2 cellular contexts compared by ENCODE assay signal in the genomic region with DNA sequence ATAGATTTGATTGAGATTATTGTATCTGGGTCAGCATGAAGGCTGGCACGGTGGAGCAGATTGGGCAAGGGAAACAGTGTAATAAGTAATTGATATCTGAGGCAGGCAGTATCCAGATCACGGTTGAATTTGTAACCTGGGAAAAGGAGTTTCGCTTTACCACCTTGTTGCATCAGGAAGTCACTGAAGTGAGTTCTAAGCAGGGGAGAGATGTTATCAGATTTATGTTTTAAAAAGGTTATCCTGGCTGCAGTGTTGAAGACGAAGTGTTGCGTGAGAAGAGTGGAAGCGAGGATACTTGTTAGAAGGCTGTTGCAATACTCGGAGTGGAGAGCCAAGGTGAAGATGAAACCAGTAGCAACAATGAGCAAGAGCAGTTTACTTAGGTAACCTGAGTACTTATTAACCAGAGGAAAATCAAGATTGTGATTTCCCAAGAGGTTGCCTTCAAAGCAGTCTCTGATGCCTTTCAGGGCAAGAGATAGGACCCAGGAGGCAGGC.
TF ChIP-seq lines count a peak whose summit lies in the region.

No MANE protein-coding gene starts in this region.

TF ChIP-seq in H1, 55 proteins besides CTCF, POLR2A, EP300 and RAD21:
- TF ChIP-seq HDAC2 (IDR thresholded peaks at IDR 0.05; ENCODE audit: borderline replicate concordance in 1 of 2, low read depth in 2 of 2, low read length in 2 of 2): no peak
- no peak for TF ChIP-seq NRF1 (IDR thresholded peaks at IDR 0.05; ENCODE audit: low read depth, low read length)
- no peak for TF ChIP-seq KDM4A (IDR thresholded peaks at IDR 0.05; ENCODE audit: low read depth, low read length, severe bottlenecking)
- no peak for TF ChIP-seq TAF7 (optimal IDR thresholded peaks at IDR 0.05; ENCODE audit: borderline replicate concordance, low read depth, low read length)
- no peak for TF ChIP-seq SIX5 (IDR thresholded peaks at IDR 0.05; ENCODE audit: low read depth, low read length)
- no peak for TF ChIP-seq SRF (IDR thresholded peaks at IDR 0.05; ENCODE audit: low read depth, low read length)
- no peak for TF ChIP-seq TAF1 (IDR thresholded peaks at IDR 0.05; ENCODE audit: low read depth, low read length)
- no peak for TF ChIP-seq TEAD4 (IDR thresholded peaks at IDR 0.05; ENCODE audit: low read depth, low read length)
- TF ChIP-seq CHD2 (IDR thresholded peaks at IDR 0.05; ENCODE audit: low read length): no peak
- TF ChIP-seq, protein P1, sequence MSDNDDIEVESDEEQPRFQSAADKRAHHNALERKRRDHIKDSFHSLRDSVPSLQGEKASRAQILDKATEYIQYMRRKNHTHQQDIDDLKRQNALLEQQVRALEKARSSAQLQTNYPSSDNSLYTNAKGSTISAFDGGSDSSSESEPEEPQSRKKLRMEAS (IDR thresholded peaks at IDR 0.05): no peak
- TF ChIP-seq HDAC6 (IDR thresholded peaks at IDR 0.05; ENCODE audit: low read depth, low read length): no peak
- TF ChIP-seq SUZ12 (IDR thresholded peaks at IDR 0.05; ENCODE audit: low read length): no peak
- no peak for TF ChIP-seq FOSL1 (IDR thresholded peaks at IDR 0.05; ENCODE audit: insufficient read depth, low read depth, low read length)
- TF ChIP-seq, protein P2, sequence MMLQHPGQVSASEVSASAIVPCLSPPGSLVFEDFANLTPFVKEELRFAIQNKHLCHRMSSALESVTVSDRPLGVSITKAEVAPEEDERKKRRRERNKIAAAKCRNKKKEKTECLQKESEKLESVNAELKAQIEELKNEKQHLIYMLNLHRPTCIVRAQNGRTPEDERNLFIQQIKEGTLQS (IDR thresholded peaks at IDR 0.05; ENCODE audit: insufficient read depth, low read depth, low read length): no peak
- TF ChIP-seq JUN (IDR thresholded peaks at IDR 0.05; ENCODE audit: low read depth, low read length): no peak
- TF ChIP-seq SP4 (IDR thresholded peaks at IDR 0.05; ENCODE audit: low read length): no peak
- no peak for TF ChIP-seq GABPA (IDR thresholded peaks at IDR 0.05; ENCODE audit: borderline replicate concordance, insufficient read depth, low read length)
- no peak for TF ChIP-seq SIN3A (conservative IDR thresholded peaks at IDR 0.05 in 1 of 2, IDR thresholded peaks at IDR 0.05 in 1 of 2; ENCODE audit: low read depth in 1 of 2, low read length in 2 of 2)
- TF ChIP-seq BRCA1 (IDR thresholded peaks at IDR 0.05; ENCODE audit: low read depth, low read length): no peak
- TF ChIP-seq CREB1 (IDR thresholded peaks at IDR 0.05): no peak
TF ChIP-seq in H1: peak in this region for 0.

TF ChIP-seq in liver, 16 proteins besides CTCF, POLR2A, EP300 and RAD21:
- TF ChIP-seq SP1 (IDR thresholded peaks at IDR 0.05): peak; percentile 88
- peak in 1 of 2 donors; percentile 13 for TF ChIP-seq EGR1 (IDR thresholded peaks at IDR 0.05; ENCODE audit: low read depth in 2 of 2)
- peak; percentile 42 for TF ChIP-seq TAF1 (conservative IDR thresholded peaks at IDR 0.05)
- TF ChIP-seq HNF4A (conservative IDR thresholded peaks at IDR 0.05): peak; percentile 71 to 85
- TF ChIP-seq YY1 (IDR thresholded peaks at IDR 0.05): peak; percentile 25
- TF ChIP-seq JUND (IDR thresholded peaks at IDR 0.05): peak; percentile 80 to 87
- peak; percentile 63 for TF ChIP-seq FOXA2 (IDR thresholded peaks at IDR 0.05)
- TF ChIP-seq NR2F2 (IDR thresholded peaks at IDR 0.05): no peak
- TF ChIP-seq, protein P2 (IDR thresholded peaks at IDR 0.05): peak; percentile 78
- TF ChIP-seq, protein P1 (IDR thresholded peaks at IDR 0.05): peak; percentile 81
- peak; percentile 15 for TF ChIP-seq HNF4G (IDR thresholded peaks at IDR 0.05)
- peak; percentile 55 for TF ChIP-seq FOXA1 (IDR thresholded peaks at IDR 0.05)
- TF ChIP-seq, protein P3, sequence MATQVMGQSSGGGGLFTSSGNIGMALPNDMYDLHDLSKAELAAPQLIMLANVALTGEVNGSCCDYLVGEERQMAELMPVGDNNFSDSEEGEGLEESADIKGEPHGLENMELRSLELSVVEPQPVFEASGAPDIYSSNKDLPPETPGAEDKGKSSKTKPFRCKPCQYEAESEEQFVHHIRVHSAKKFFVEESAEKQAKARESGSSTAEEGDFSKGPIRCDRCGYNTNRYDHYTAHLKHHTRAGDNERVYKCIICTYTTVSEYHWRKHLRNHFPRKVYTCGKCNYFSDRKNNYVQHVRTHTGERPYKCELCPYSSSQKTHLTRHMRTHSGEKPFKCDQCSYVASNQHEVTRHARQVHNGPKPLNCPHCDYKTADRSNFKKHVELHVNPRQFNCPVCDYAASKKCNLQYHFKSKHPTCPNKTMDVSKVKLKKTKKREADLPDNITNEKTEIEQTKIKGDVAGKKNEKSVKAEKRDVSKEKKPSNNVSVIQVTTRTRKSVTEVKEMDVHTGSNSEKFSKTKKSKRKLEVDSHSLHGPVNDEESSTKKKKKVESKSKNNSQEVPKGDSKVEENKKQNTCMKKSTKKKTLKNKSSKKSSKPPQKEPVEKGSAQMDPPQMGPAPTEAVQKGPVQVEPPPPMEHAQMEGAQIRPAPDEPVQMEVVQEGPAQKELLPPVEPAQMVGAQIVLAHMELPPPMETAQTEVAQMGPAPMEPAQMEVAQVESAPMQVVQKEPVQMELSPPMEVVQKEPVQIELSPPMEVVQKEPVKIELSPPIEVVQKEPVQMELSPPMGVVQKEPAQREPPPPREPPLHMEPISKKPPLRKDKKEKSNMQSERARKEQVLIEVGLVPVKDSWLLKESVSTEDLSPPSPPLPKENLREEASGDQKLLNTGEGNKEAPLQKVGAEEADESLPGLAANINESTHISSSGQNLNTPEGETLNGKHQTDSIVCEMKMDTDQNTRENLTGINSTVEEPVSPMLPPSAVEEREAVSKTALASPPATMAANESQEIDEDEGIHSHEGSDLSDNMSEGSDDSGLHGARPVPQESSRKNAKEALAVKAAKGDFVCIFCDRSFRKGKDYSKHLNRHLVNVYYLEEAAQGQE (IDR thresholded peaks at IDR 0.05): peak; percentile 45
- TF ChIP-seq RXRA (IDR thresholded peaks at IDR 0.05): peak; percentile 76 to 82
- TF ChIP-seq GABPA (IDR thresholded peaks at IDR 0.05 in 1 of 2, conservative IDR thresholded peaks at IDR 0.05 in 1 of 2): no peak
- TF ChIP-seq, protein P4, sequence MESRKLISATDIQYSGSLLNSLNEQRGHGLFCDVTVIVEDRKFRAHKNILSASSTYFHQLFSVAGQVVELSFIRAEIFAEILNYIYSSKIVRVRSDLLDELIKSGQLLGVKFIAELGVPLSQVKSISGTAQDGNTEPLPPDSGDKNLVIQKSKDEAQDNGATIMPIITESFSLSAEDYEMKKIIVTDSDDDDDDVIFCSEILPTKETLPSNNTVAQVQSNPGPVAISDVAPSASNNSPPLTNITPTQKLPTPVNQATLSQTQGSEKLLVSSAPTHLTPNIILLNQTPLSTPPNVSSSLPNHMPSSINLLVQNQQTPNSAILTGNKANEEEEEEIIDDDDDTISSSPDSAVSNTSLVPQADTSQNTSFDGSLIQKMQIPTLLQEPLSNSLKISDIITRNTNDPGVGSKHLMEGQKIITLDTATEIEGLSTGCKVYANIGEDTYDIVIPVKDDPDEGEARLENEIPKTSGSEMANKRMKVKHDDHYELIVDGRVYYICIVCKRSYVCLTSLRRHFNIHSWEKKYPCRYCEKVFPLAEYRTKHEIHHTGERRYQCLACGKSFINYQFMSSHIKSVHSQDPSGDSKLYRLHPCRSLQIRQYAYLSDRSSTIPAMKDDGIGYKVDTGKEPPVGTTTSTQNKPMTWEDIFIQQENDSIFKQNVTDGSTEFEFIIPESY (IDR thresholded peaks at IDR 0.05): peak; percentile 41
